ENCODE assay signal across 17 cellular contexts in the genomic region with DNA sequence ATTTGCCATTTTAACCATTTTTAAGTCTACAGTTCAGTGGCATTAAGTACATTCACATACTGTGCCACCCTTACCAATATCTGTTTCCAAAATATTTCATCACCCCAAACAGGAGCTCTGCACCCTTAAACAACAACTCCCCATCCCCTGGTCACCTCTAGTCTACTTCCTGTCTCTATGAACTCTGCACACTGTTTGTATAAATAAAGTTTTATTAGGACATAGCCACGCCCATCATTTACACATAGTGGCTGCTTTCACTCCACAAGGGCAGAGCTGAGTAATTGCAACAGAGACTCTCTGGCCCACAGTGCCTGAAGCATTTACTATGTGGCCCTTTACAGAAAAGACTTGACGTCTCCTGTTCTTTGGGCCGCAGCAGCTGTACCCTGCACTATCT. TPM values are rescaled to one million over a fixed set of nuclear protein-coding genes. Genes with fewer than 3 reads are reported as not detected.
DNase-seq lines count a peak whose midpoint lies in the region; ATAC-seq and TF ChIP-seq lines count a peak whose summit lies in the region.
"Had no signal": no experiment of that assay in that cellular context is flagged by ENCODE, and none has a peak within 500 bp of the region (broad histone marks: within the 10 kb centered on the region; RNA-seq: fewer than 3 reads in every experiment).

No MANE protein-coding gene starts in this region.

- intact Hi-C loops in activated CD4-positive, alpha-beta T cell treated with anti-CD3 and anti-CD28 coated beads for 36 hours (cut with DNase I, micrococcal nuclease), result no loop called here
- intact Hi-C loops in Panc1 (cut with micrococcal nuclease; ENCODE audit: unreplicated experiment), result no loop called here

- H2BK15ac ChIP-seq in neuronal stem cell (ENCODE audit: low read length), result no peak overlapping the region

- no peaks in the 10 kb centered on the region for H3K9me3 ChIP-seq in Panc1 (ENCODE audit: control insufficient read depth, insufficient read depth, low read depth, low read length)
- H3K9me3 ChIP-seq in neuronal stem cell (replicated peaks in 1 of 2; ENCODE audit: control insufficient read depth in 2 of 2, insufficient read depth in 1 of 2, low read depth in 1 of 2, low read length in 2 of 2), result no peaks in the 10 kb centered on the region
- H3K9me3 ChIP-seq: A549; BLaER1 treated with 17β-estradiol and CSF1 and Interleukin-3, amounts not matched to agents 10 nM and 100 nM; SJSA1; thyroid gland had no signal

- H3K27me3 Mint-ChIP-seq in activated CD4-positive, alpha-beta T cell treated with anti-CD3 and anti-CD28 coated beads for 36 hours, result no peaks in the 10 kb centered on the region
- no peaks in the 10 kb centered on the region for H3K27me3 Mint-ChIP-seq in natural killer cell treated with Interleukin-12 subunit alpha and Interleukin-12 subunit beta and Interleukin-15 and Interleukin-18, amount 100 ng/mL, for 72 hours

- H3K23ac ChIP-seq in neuronal stem cell (ENCODE audit: low read depth, low read length, poor library complexity), result no peak overlapping the region

- no peak for DNase-seq in activated CD4-positive, alpha-beta T cell treated with anti-CD3 and anti-CD28 coated beads for 36 hours
- no peak for DNase-seq in activated CD4-positive, alpha-beta T cell treated with anti-CD3 and anti-CD28 coated beads, Interleukin-2, amount 50 U/mL, for 1 hour
- DNase-seq in HuH-7 (ENCODE audit: low spot score) (peak; percentile 39), Panc1 (ENCODE audit: low read depth, low spot score) (no peak), neuronal stem cell (ENCODE audit: low spot score) (no peak), activated gamma-delta T cell (lab: John Stamatoyannopoulos, UW) (no peak)
- DNase-seq in natural killer cell treated with Interleukin-12 subunit alpha and Interleukin-12 subunit beta and Interleukin-15 and Interleukin-18, amount 100 ng/mL, for 72 hours (ENCODE audit: low spot score), result no peak
- DNase-seq: dermis blood vessel endothelial cell, GOT3, thyroid gland had no signal

- WGBS in neuronal stem cell (ENCODE audit: extremely low coverage in 2 of 2, insufficient read length in 2 of 2, insufficient replicate concordance in 1 of 2), 2 donors, result no CpG with 5 or more reads among the region's 3 CpGs

- H3K4me3 Mint-ChIP-seq in activated CD4-positive, alpha-beta T cell treated with anti-CD3 and anti-CD28 coated beads for 36 hours, result no peak overlapping the region
- H3K4me3 Mint-ChIP-seq in natural killer cell treated with Interleukin-12 subunit alpha and Interleukin-12 subunit beta and Interleukin-15 and Interleukin-18, amount 100 ng/mL, for 72 hours, result no peak overlapping the region
- H3K4me3 Mint-ChIP-seq: T-helper 2 cell treated with Interferon-gamma antibody and Interleukin-4, amounts not matched to agents 5 μg/mL and 100 μg/mL, for 36 hours; WTC11 had no signal

- BruUV-seq in Panc1 (replicated peaks; lab: Mats Ljungman, UMichigan), result no TSS peak

- no peak overlapping the region for H2BK120ac ChIP-seq in neuronal stem cell (ENCODE audit: low read depth, low read length)

- H2AFZ ChIP-seq in neuronal stem cell (ENCODE audit: low read length), result no peak overlapping the region

- no peak overlapping the region for H3K4me3 ChIP-seq in Panc1 (ENCODE audit: low read depth in 2 of 2, low read length in 2 of 2)
- no peak overlapping the region for H3K4me3 ChIP-seq in neuronal stem cell (ENCODE audit: low read length in 2 of 2)
- H3K4me3 ChIP-seq: A549; BLaER1 treated with 17β-estradiol and CSF1 and Interleukin-3, amounts not matched to agents 10 nM and 100 nM; SJSA1; thyroid gland had no signal

- peak; percentile 17 for ATAC-seq in activated CD4-positive, alpha-beta T cell treated with anti-CD3 and anti-CD28 coated beads for 36 hours
- peak; percentile 24; the same call in 1 of the 2 replicates for ATAC-seq in Panc1
- ATAC-seq in HG02885 (IDR thresholded peaks at IDR 0.05; ENCODE audit: poor library complexity, unreplicated experiment), result no peak
- ATAC-seq in natural killer cell treated with Interleukin-12 subunit alpha and Interleukin-12 subunit beta and Interleukin-15 and Interleukin-18, amount 100 ng/mL, for 72 hours, result no peak
- ATAC-seq: WTC11 had no signal

- H3K36me3 ChIP-seq in Panc1 (ENCODE audit: control insufficient read depth, insufficient read depth, low read length) (no peaks in the 10 kb centered on the region), neuronal stem cell (replicated peaks in 1 of 2; ENCODE audit: control insufficient read depth in 2 of 2, insufficient read depth in 2 of 2, low read length in 2 of 2) (no peaks in the 10 kb centered on the region)
- H3K36me3 ChIP-seq: SJSA1, thyroid gland had no signal

- no peak overlapping the region for H3K18ac ChIP-seq in neuronal stem cell (ENCODE audit: low read length)

- CTCF ChIA-PET in activated CD4-positive, alpha-beta T cell treated with anti-CD3 and anti-CD28 coated beads for 36 hours (lab: Charles Lee), result interaction anchor here (0.6 kb wide), 1 partner anchor 9 kb away, joined by 5 read pairs; no protein-coding TSS in a partner anchor
- CTCF ChIA-PET in Panc1 (lab: Charles Lee), result interaction anchor here (0.5 kb wide), 1 partner anchor 66 kb away, joined by 5 read pairs; no protein-coding TSS in a partner anchor

- H3K36me3 Mint-ChIP-seq in activated CD4-positive, alpha-beta T cell treated with anti-CD3 and anti-CD28 coated beads for 36 hours (ENCODE audit: low read depth), result peaks cover 53% of the 10 kb centered on the region
- H3K36me3 Mint-ChIP-seq in natural killer cell treated with Interleukin-12 subunit alpha and Interleukin-12 subunit beta and Interleukin-15 and Interleukin-18, amount 100 ng/mL, for 72 hours, result no peaks in the 10 kb centered on the region
- H3K36me3 Mint-ChIP-seq: WTC11 had no signal

- H3K4ac ChIP-seq in neuronal stem cell (ENCODE audit: low read length), result no peak overlapping the region

- H3K79me1 ChIP-seq in neuronal stem cell (ENCODE audit: low read depth, low read length), result no peaks in the 10 kb centered on the region

- H3K27me3 ChIP-seq in Panc1 (ENCODE audit: control insufficient read depth, insufficient read depth, low read length) (no peaks in the 10 kb centered on the region), neuronal stem cell (ENCODE audit: control insufficient read depth in 3 of 3, insufficient read depth in 3 of 3, low read depth in 1 of 3, low read length in 3 of 3) (peaks cover 0 to 26% (median 0%) of the 10 kb centered on the region in 3 experiments)
- H3K27me3 ChIP-seq: BLaER1 treated with 17β-estradiol and CSF1 and Interleukin-3, amounts not matched to agents 10 nM and 100 nM; SJSA1; thyroid gland had no signal

- no peak for TF ChIP-seq CTCF in Panc1 (IDR thresholded peaks at IDR 0.05)

- no peak overlapping the region for H3K14ac ChIP-seq in neuronal stem cell (ENCODE audit: low read length)

- H3K27ac ChIP-seq in Panc1 (ENCODE audit: low read length) (no peak overlapping the region), neuronal stem cell (replicated peaks; ENCODE audit: low read length) (no peak overlapping the region)
- H3K27ac ChIP-seq: A549; BLaER1 treated with 17β-estradiol and CSF1 and Interleukin-3, amounts not matched to agents 10 nM and 100 nM; epithelial cell of prostate; SJSA1; thyroid gland had no signal

- in situ Hi-C loops in Panc1 (cut with HindIII; ENCODE audit: low pct_unique_long_range_greater_than_20kb, low sequenced_read_pairs), result no loop called here

- no peak overlapping the region for H2BK12ac ChIP-seq in neuronal stem cell (ENCODE audit: low read length)

- H3K4me1 ChIP-seq in Panc1 (ENCODE audit: control insufficient read depth, insufficient read depth, low read length), result no peaks in the 10 kb centered on the region
- peaks cover 0 to 6% of the 10 kb centered on the region in 2 donors for H3K4me1 ChIP-seq in neuronal stem cell (ENCODE audit: control insufficient read depth in 2 of 2, insufficient read depth in 1 of 2, low read depth in 1 of 2, low read length in 2 of 2)
- H3K4me1 ChIP-seq: A549, SJSA1, thyroid gland had no signal

- no peak overlapping the region for H3K9ac ChIP-seq in neuronal stem cell (ENCODE audit: low read depth, low read length, poor library complexity)
- H3K9ac ChIP-seq: BLaER1 treated with 17β-estradiol and CSF1 and Interleukin-3, amounts not matched to agents 10 nM and 100 nM had no signal

- peak overlapping the region; percentile 91 for H2AK5ac ChIP-seq in neuronal stem cell (ENCODE audit: low read depth, low read length)

- no peaks in the 10 kb centered on the region for H3K9me3 Mint-ChIP-seq in activated CD4-positive, alpha-beta T cell treated with anti-CD3 and anti-CD28 coated beads for 36 hours (ENCODE audit: low read depth)
- H3K9me3 Mint-ChIP-seq in natural killer cell treated with Interleukin-12 subunit alpha and Interleukin-12 subunit beta and Interleukin-15 and Interleukin-18, amount 100 ng/mL, for 72 hours, result no peaks in the 10 kb centered on the region
- H3K9me3 Mint-ChIP-seq: T-helper 2 cell treated with Interferon-gamma antibody and Interleukin-4, amounts not matched to agents 5 μg/mL and 100 μg/mL, for 36 hours; WTC11 had no signal

- H4K91ac ChIP-seq in neuronal stem cell (ENCODE audit: low read depth, low read length, poor library complexity), result no peak overlapping the region

- POLR2A ChIA-PET in activated CD4-positive, alpha-beta T cell treated with anti-CD3 and anti-CD28 coated beads for 36 hours (lab: Charles Lee), result no interaction called here
- POLR2A ChIA-PET in Panc1 (lab: Charles Lee), result no interaction called here

- no peak overlapping the region for H4K8ac ChIP-seq in neuronal stem cell (ENCODE audit: low read depth, low read length)

- no peak overlapping the region for H3K27ac Mint-ChIP-seq in activated CD4-positive, alpha-beta T cell treated with anti-CD3 and anti-CD28 coated beads for 36 hours
- H3K27ac Mint-ChIP-seq in natural killer cell treated with Interleukin-12 subunit alpha and Interleukin-12 subunit beta and Interleukin-15 and Interleukin-18, amount 100 ng/mL, for 72 hours, result no peak overlapping the region
- H3K27ac Mint-ChIP-seq: T-helper 2 cell treated with Interferon-gamma antibody and Interleukin-4, amounts not matched to agents 5 μg/mL and 100 μg/mL, for 36 hours; WTC11 had no signal

- H2BK5ac ChIP-seq in neuronal stem cell (ENCODE audit: low read length), result no peak overlapping the region

- no peaks in the 10 kb centered on the region for H3K4me1 Mint-ChIP-seq in activated CD4-positive, alpha-beta T cell treated with anti-CD3 and anti-CD28 coated beads for 36 hours
- H3K4me1 Mint-ChIP-seq in natural killer cell treated with Interleukin-12 subunit alpha and Interleukin-12 subunit beta and Interleukin-15 and Interleukin-18, amount 100 ng/mL, for 72 hours (ENCODE audit: low read depth in 2 of 2), result peaks cover 10 to 14% of the 10 kb centered on the region in 2 donors

- H3K4me2 ChIP-seq in neuronal stem cell (ENCODE audit: insufficient read depth, low read length, poor library complexity, severe bottlenecking), result no peak overlapping the region
- H3K4me2 ChIP-seq: A549; BLaER1 treated with 17β-estradiol and CSF1 and Interleukin-3, amounts not matched to agents 10 nM and 100 nM had no signal

RNA-seq across cellular contexts. Expression of a gene that starts 30.1 kb away (rescaled TPM):
- total RNA-seq in activated CD4-positive, alpha-beta T cell treated with anti-CD3 and anti-CD28 coated beads for 36 hours, result 100 to 1,000 TPM; 231 to 258 TPM
- 27.6 TPM for total RNA-seq in Panc1 (2021; ENCODE audit: unreplicated experiment)
- 27.2 TPM for polyA plus RNA-seq in Panc1 (2012; ENCODE audit: insufficient read length)
- polyA plus RNA-seq in neuronal stem cell (2013, experiment 1 of 2), result 5.4 TPM
- polyA plus RNA-seq in neuronal stem cell (2013, experiment 2 of 2), result 6.0 TPM
- 100 to 1,000 TPM; 157 to 360 TPM for total RNA-seq in natural killer cell treated with Interleukin-12 subunit alpha and Interleukin-12 subunit beta and Interleukin-15 and Interleukin-18, amount 100 ng/mL, for 72 hours

Comparison
In these comparisons a context has a peak if more than half of its experiments do, and no peak if none do; other contexts are left out.
1. ATAC-seq: peak in activated CD4-positive, alpha-beta T cell treated with anti-CD3 and anti-CD28 coated beads for 36 hours (single experiment) and Panc1 (single experiment); none in HG02885 (single experiment) and natural killer cell treated with Interleukin-12 subunit alpha and Interleukin-12 subunit beta and Interleukin-15 and Interleukin-18, amount 100 ng/mL, for 72 hours (0 of 2).